Comparison of ENCODE assay signal across 14 cellular contexts in genomic region chr11:113447621-113448310, GRCh38. TPM values are rescaled to one million over a fixed set of nuclear protein-coding genes. Genes with fewer than 3 reads are reported as not detected.
DNase-seq lines count a peak whose midpoint lies in the region; ATAC-seq and TF ChIP-seq lines count a peak whose summit lies in the region.
"Had no signal": no experiment of that assay in that cellular context is flagged by ENCODE, and none has a peak within 500 bp of the region (broad histone marks: within the 10 kb centered on the region; RNA-seq: fewer than 3 reads in every experiment).

No MANE protein-coding gene starts in this region.

- H3K4me3 ChIP-seq in left lung = no peak overlapping the region
- H3K4me3 ChIP-seq in vagina = no peak overlapping the region
- H3K4me3 ChIP-seq: upper lobe of left lung had no signal

- intact Hi-C loops in left lung (cut with DNase I) = no loop called here
- intact Hi-C loops in vagina (cut with DNase I) = no loop called here

- no peaks in the 10 kb centered on the region for H3K36me3 ChIP-seq in left lung
- H3K36me3 ChIP-seq in vagina = no peaks in the 10 kb centered on the region
- H3K36me3 ChIP-seq: upper lobe of left lung had no signal

- no peak for TF ChIP-seq CTCF in left lung (IDR thresholded peaks at IDR 0.05)
- TF ChIP-seq CTCF in vagina (IDR thresholded peaks at IDR 0.05) = no peak
- no peak for TF ChIP-seq CTCF in GM10266 (IDR thresholded peaks at IDR 0.05; ENCODE audit: control insufficient read depth, insufficient read depth, low read depth, missing control alignments)

- H3K27ac ChIP-seq in left lung = no peak overlapping the region
- no peak overlapping the region for H3K27ac ChIP-seq in vagina
- H3K27ac ChIP-seq: upper lobe of left lung had no signal

- H3K4me1 ChIP-seq in left lung (no peaks in the 10 kb centered on the region), vagina (no peaks in the 10 kb centered on the region)
- H3K4me1 ChIP-seq: upper lobe of left lung had no signal

- peaks cover 0 to 12% of the 10 kb centered on the region in 2 donors for H3K27me3 ChIP-seq in left lung
- no peaks in the 10 kb centered on the region for H3K27me3 ChIP-seq in vagina
- H3K27me3 ChIP-seq: upper lobe of left lung had no signal

- DNase-seq in Daoy (ENCODE audit: low read depth) (peak; percentile 80), M059J (ENCODE audit: low read depth) (peak; percentile 94), amniotic epithelial cell (ENCODE audit: low read depth) (peak; percentile 83), kidney tubule cell (ENCODE audit: low spot score) (peak; percentile 4), cerebellar nuclear complex (lab: John Stamatoyannopoulos, UW) (no peak), left lung (no peak), vagina (ENCODE audit: extremely low spot score in 2 of 2) (no peak), GM10266 (ENCODE audit: extremely low spot score) (no peak)
- DNase-seq: aorta; COR-L47; naive thymus-derived CD8-positive, alpha-beta T cell; NCI-H510A had no signal

- H3K9me3 ChIP-seq in left lung = no peaks in the 10 kb centered on the region
- H3K9me3 ChIP-seq in vagina = no peaks in the 10 kb centered on the region
- H3K9me3 ChIP-seq: upper lobe of left lung had no signal

- no peak for TF ChIP-seq POLR2A in vagina (IDR thresholded peaks at IDR 0.05)

- ATAC-seq in left lung = no peak
- ATAC-seq: naive thymus-derived CD8-positive, alpha-beta T cell had no signal

RNA-seq across cellular contexts. Expression of gene DRD2, which starts 27.4 kb away (rescaled TPM):
- 0.23 TPM in 1 of 2 replicates, not detected in the other for total RNA-seq in Daoy (2014; rRNA removed; shearing (Covaris generic))
- 3.3 and 4.3 TPM in 2 replicates for total RNA-seq in M059J (2014; rRNA removed; shearing (Covaris generic))
- total RNA-seq in left lung = not detected
- 0.49 TPM for total RNA-seq in vagina
- total RNA-seq: fibroblast of lung; naive thymus-derived CD8-positive, alpha-beta T cell had no signal

Comparison
In these comparisons a context has a peak if more than half of its experiments do, and no peak if none do; other contexts are left out.
1. DNase-seq: peak in Daoy (single experiment), M059J (single experiment), amniotic epithelial cell (single experiment) and kidney tubule cell (single experiment); none in cerebellar nuclear complex (0 of 2), left lung (0 of 2), vagina (0 of 2) and GM10266 (single experiment).